ENCODE assay signal across 8 cellular contexts in the genomic region with DNA sequence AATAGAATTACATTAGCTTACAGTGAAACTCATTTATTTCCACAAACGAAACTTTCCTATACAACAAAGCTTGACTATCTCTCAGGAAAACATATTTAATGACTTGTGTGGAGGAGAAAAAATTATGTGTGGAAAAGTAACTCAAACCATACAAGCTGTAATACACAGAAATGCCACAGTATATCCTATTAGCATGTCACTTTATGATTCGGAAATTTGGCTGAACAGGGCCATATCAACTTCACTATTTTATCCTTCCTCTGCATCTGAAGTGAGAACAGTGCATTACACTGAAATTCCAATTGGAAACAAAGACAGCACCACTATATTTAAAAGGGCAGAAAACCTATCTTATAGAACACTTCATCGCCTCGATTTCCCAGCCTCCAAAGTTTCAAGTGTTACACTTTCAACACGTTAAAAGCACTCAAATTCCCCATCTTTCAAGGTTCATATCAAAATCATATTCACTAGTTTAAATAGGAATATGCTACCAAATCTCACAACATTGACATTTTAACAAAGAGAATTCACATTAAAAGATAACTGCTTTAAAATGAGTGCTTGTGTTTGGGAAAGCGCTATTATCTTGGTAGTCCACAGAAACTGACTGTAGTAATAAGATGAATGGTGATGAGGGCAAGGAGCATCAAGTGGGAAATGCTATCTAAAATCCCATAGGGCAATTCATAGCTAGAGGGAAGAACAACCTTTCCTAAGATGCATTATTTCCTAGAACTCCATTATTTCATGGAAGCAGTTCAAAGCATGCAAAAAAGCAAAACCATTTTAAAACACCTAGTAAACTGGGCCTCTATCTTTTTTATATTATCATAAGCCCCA. TPM values are rescaled to one million over a fixed set of nuclear protein-coding genes. Genes with fewer than 3 reads are reported as not detected.
DNase-seq lines count a peak whose midpoint lies in the region; ATAC-seq and TF ChIP-seq lines count a peak whose summit lies in the region.

No MANE protein-coding gene starts in this region.

- H3K27me3 Mint-ChIP-seq in activated T-cell treated with anti-CD3 and anti-CD28 coated beads, Interleukin-2, amount 50 U/mL, for 24 hours, result no peaks in the 10 kb centered on the region
- no peaks in the 10 kb centered on the region for H3K27me3 Mint-ChIP-seq in progenitor cell of endocrine pancreas

- no peaks in the 10 kb centered on the region for H3K9me3 ChIP-seq in RWPE2 (ENCODE audit: severe bottlenecking)

- H3K4me3 Mint-ChIP-seq in activated T-cell treated with anti-CD3 and anti-CD28 coated beads, Interleukin-2, amount 50 U/mL, for 24 hours, result peak overlapping the region; percentile 92
- H3K4me3 Mint-ChIP-seq in progenitor cell of endocrine pancreas (ENCODE audit: low read depth), result peak overlapping the region; percentile 99

- H3K27ac Mint-ChIP-seq in activated T-cell treated with anti-CD3 and anti-CD28 coated beads, Interleukin-2, amount 50 U/mL, for 24 hours, result peak overlapping the region; percentile 90
- H3K27ac Mint-ChIP-seq in progenitor cell of endocrine pancreas, result peak overlapping the region; percentile 99

- peak overlapping the region; percentile 89 for H3K27ac ChIP-seq in RWPE2 (ENCODE audit: poor library complexity, severe bottlenecking)

- H3K36me3 Mint-ChIP-seq in activated T-cell treated with anti-CD3 and anti-CD28 coated beads, Interleukin-2, amount 50 U/mL, for 24 hours (ENCODE audit: low read depth), result peaks cover 22% of the 10 kb centered on the region
- no peaks in the 10 kb centered on the region for H3K36me3 Mint-ChIP-seq in progenitor cell of endocrine pancreas (ENCODE audit: insufficient read depth)

- H3K4me1 Mint-ChIP-seq in activated T-cell treated with anti-CD3 and anti-CD28 coated beads, Interleukin-2, amount 50 U/mL, for 24 hours (ENCODE audit: low read depth), result peaks cover 50% of the 10 kb centered on the region
- H3K4me1 Mint-ChIP-seq in progenitor cell of endocrine pancreas (ENCODE audit: low read depth), result peaks cover 44% of the 10 kb centered on the region

- H3K36me3 ChIP-seq in RWPE2 (ENCODE audit: low read depth), result 0 out of 2 replicates have a peak, but pooled peaks cover 7% of the 10 kb centered on the region

- no peaks in the 10 kb centered on the region for H3K9me3 Mint-ChIP-seq in activated T-cell treated with anti-CD3 and anti-CD28 coated beads, Interleukin-2, amount 50 U/mL, for 24 hours
- H3K9me3 Mint-ChIP-seq in progenitor cell of endocrine pancreas (ENCODE audit: low read depth), result no peaks in the 10 kb centered on the region

- peak overlapping the region; percentile 75 for H3K4me3 ChIP-seq in RWPE2 (ENCODE audit: severe bottlenecking)
- peak overlapping the region; percentile 77 for H3K4me3 ChIP-seq in epithelial cell of proximal tubule (ENCODE audit: low read depth, low read length)

- no peak for DNase-seq in activated T-cell treated with anti-CD3 and anti-CD28 coated beads, Interleukin-2, amount 50 U/mL, for 24 hours
- no peak for DNase-seq in activated T-cell treated with anti-CD3 and anti-CD28 coated beads, Interleukin-2, amount 50 U/mL, for 1 hour
- DNase-seq in RWPE2 (ENCODE audit: low spot score) (no peak), epithelial cell of proximal tubule (ENCODE audit: low read depth) (no peak), progenitor cell of endocrine pancreas (ENCODE audit: low spot score, unreplicated experiment) (no peak), germinal center (ENCODE audit: low spot score) (no peak)

- peaks cover 45% of the 10 kb centered on the region for H3K4me1 ChIP-seq in RWPE2 (ENCODE audit: insufficient read depth, poor library complexity, severe bottlenecking)

- ATAC-seq in RWPE2 (ENCODE audit: low read depth) (no peak), GM21423 (IDR thresholded peaks at IDR 0.05; ENCODE audit: unreplicated experiment) (no peak), HG03196 (IDR thresholded peaks at IDR 0.05; ENCODE audit: unreplicated experiment) (no peak)

- no peak for TF ChIP-seq CTCF in RWPE2 (IDR thresholded peaks at IDR 0.05; ENCODE audit: poor library complexity, severe bottlenecking)
- TF ChIP-seq CTCF in epithelial cell of proximal tubule (conservative IDR thresholded peaks at IDR 0.05; ENCODE audit: low read depth, low read length), result no peak
- no peak for TF ChIP-seq CTCF in progenitor cell of endocrine pancreas (IDR thresholded peaks at IDR 0.05; ENCODE audit: unreplicated experiment)

- no peaks in the 10 kb centered on the region for H3K27me3 ChIP-seq in RWPE2 (ENCODE audit: insufficient read depth, poor library complexity, severe bottlenecking)

RNA-seq across cellular contexts. Expression of a gene that starts 1.8 kb away (rescaled TPM):
- total RNA-seq in epithelial cell of proximal tubule (8.2 and 14.2 TPM in 2 replicates), progenitor cell of endocrine pancreas (40.0 and 40.5 TPM in 2 replicates)
